In the genomic region with DNA sequence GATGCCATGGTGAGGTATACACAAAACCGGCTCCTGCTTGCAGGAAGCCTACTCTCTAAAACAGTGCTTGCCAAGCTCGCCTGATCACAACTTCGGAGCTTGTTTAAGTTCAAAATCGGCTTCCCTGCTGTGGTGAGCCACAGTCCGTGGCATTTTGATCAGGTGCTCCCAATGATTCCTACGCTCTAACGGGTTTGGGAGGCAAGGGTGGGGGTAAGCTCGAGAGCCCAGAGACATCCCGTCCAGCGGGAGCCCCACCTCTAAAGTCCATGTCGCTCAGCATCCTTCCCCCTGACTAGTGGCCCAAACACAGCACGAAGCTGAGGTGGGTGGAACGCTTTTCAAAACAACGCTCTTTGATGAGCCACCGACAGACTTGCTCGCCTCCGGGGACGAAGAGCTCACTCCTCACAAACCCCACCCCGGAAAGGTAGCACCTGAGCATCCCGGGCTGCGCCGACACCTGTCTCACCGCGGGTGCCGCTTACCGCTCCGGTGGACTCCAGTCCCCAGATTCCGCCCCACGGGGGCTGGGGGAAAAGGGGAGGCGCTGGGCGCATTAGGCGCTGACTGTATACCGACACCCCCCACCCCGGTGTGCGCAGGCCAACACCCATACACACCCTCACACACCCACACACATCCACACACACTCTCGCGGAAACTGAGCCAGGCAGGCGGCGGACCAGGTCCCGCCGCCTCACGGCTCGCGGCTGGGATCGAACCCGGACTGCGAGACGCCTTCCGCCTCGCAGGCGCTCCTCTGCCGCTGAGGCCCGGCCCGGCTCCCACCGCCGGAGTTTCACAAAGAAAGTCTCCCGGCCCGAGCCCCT, we compare ENCODE assay signal across 8 cellular contexts. TPM values are rescaled to one million over a fixed set of nuclear protein-coding genes. Genes with fewer than 3 reads are reported as not detected.
DNase-seq lines count a peak whose midpoint lies in the region; ATAC-seq, FAIRE-seq and TF ChIP-seq lines count a peak whose summit lies in the region.
"Not testable (repeated sequence)": the region's sequence is repeated elsewhere in the genome, so short reads cannot be mapped to it uniquely, and the experiment has no call there.

No MANE protein-coding gene starts in this region.

- peaks cover 13% of the 10 kb centered on the region for H4K20me1 ChIP-seq in Loucy (ENCODE audit: insufficient read depth, low read length, poor library complexity, severe bottlenecking)
- not testable (repeated sequence) for H4K20me1 ChIP-seq in fibroblast of lung (ENCODE audit: control insufficient read depth, extremely low read depth, insufficient read depth, low read length)

- not testable (repeated sequence) for H3K4me1 ChIP-seq in Loucy (ENCODE audit: insufficient read depth, low read length, poor library complexity, severe bottlenecking); adrenal gland (replicated peaks in 1 of 2); fibroblast of lung (ENCODE audit: control insufficient read depth, extremely low read depth, insufficient read depth, low read length); pancreas; thymus (ENCODE audit: control insufficient read depth, insufficient read depth, low read length)

- H3K4me3 ChIP-seq in Loucy (ENCODE audit: low read length, poor library complexity, severe bottlenecking), result peak overlapping the region; percentile 78
- peak overlapping the region in 3 of 4 donors; percentile 38 to 94 (median 60) for H3K4me3 ChIP-seq in adrenal gland
- peak overlapping the region; percentile 69 to 90 (median 79) for H3K4me3 ChIP-seq in fibroblast of lung (replicated peaks in 1 of 4; ENCODE audit: control extremely low read depth in 1 of 4, insufficient read depth in 1 of 4, low read depth in 3 of 4, low read length in 4 of 4)
- H3K4me3 ChIP-seq in pancreas, result peak overlapping the region; percentile 65 to 82 (median 72)
- peak overlapping the region; percentile 43 for H3K4me3 ChIP-seq in thymus (ENCODE audit: low read length)

- H3K79me2 ChIP-seq in Loucy (ENCODE audit: insufficient read depth, low read length); fibroblast of lung (ENCODE audit: control insufficient read depth, insufficient read depth, low read length): not testable (repeated sequence)

- TF ChIP-seq POLR2A in adrenal gland (IDR thresholded peaks at IDR 0.05), result not testable (repeated sequence)

- peaks cover 43% of the 10 kb centered on the region for H3K27me3 Mint-ChIP-seq in T-helper 17 cell

- H3K4me2 ChIP-seq in Loucy (ENCODE audit: low read depth, low read length, poor library complexity, severe bottlenecking) (peak overlapping the region; percentile 79), fibroblast of lung (ENCODE audit: extremely low read depth, insufficient read depth, low read length) (peak overlapping the region; percentile 54)

- H2AFZ ChIP-seq in Loucy (ENCODE audit: low read length) (peak overlapping the region; percentile 36), fibroblast of lung (ENCODE audit: low read length) (peak overlapping the region; percentile 87)

- intact Hi-C loops in adrenal gland (cut with DNase I); pancreas (cut with DNase I): not testable (repeated sequence)

- TF ChIP-seq CTCF in Loucy (conservative IDR thresholded peaks at IDR 0.05; ENCODE audit: low read length); adrenal gland (IDR thresholded peaks at IDR 0.05); fibroblast of lung (conservative IDR thresholded peaks at IDR 0.05 in 1 of 2, IDR thresholded peaks at IDR 0.05 in 1 of 2; ENCODE audit: low read depth in 1 of 2, low read length in 2 of 2); pancreas (IDR thresholded peaks at IDR 0.05): not testable (repeated sequence)

- H3F3A ChIP-seq in Loucy (ENCODE audit: low read depth), result not testable (repeated sequence)

- peaks cover 12% of the 10 kb centered on the region for H3K4me1 Mint-ChIP-seq in T-helper 17 cell

- FAIRE-seq in pancreas (lab: Jason Lieb, UNC), result not testable (repeated sequence)

- not testable (repeated sequence) for H3K36me3 Mint-ChIP-seq in T-helper 17 cell (ENCODE audit: low read depth)

- H3K36me3 ChIP-seq in Loucy (ENCODE audit: insufficient read depth, low read length); adrenal gland (replicated peaks in 1 of 2); fibroblast of lung (ENCODE audit: control insufficient read depth, insufficient read depth, low read length); pancreas; thymus (ENCODE audit: control insufficient read depth, insufficient read depth): not testable (repeated sequence)

- H3K27me3 ChIP-seq in Loucy (ENCODE audit: insufficient read depth, low read length, poor library complexity, severe bottlenecking) (peaks cover 46% of the 10 kb centered on the region), thymus (ENCODE audit: control insufficient read depth, insufficient read depth) (peaks cover 40% of the 10 kb centered on the region)
- H3K27me3 ChIP-seq in adrenal gland; fibroblast of lung (ENCODE audit: control insufficient read depth, insufficient read depth, low read length); pancreas: not testable (repeated sequence)

- H3K27ac ChIP-seq in adrenal gland (peak overlapping the region in 3 of 5 donors; percentile 62 to 82 (median 70)), fibroblast of lung (ENCODE audit: insufficient read depth, low read length) (peak overlapping the region; percentile 61)
- not testable (repeated sequence) for H3K27ac ChIP-seq in pancreas; thymus (ENCODE audit: low read depth)

- not testable (repeated sequence) for ATAC-seq in T-helper 17 cell, left lobe of liver
- peak in 2 of 4 donors; percentile 21 to 51 for ATAC-seq in pancreas

- H3K27ac Mint-ChIP-seq in T-helper 17 cell, result peak overlapping the region; percentile 61

- DNase-seq in COR-L47 (lab: John Stamatoyannopoulos, UW) (peak; percentile 29), T-helper 17 cell (peak in 1 of 3 donors; percentile 14), adrenal gland (peak; percentile 21 to 53 (median 38)), fibroblast of lung (ENCODE audit: low read depth in 2 of 2) (peak in 1 of 2 donors; percentile 2), left lobe of liver (ENCODE audit: low spot score) (peak; percentile 49), pancreas (peak; percentile 16 to 79 (median 46))

- peak overlapping the region; percentile 68 for H3K9ac ChIP-seq in Loucy (ENCODE audit: low read depth, low read length, poor library complexity, severe bottlenecking)
- peak overlapping the region; percentile 77 for H3K9ac ChIP-seq in fibroblast of lung (ENCODE audit: insufficient read depth, low read length)

- WGBS in adrenal gland, 4 donors, result 11 to 35% (median 17%) methylated on average over 10 to 58 of the region's 58 CpGs
- 10 to 16% methylated on average over 50 to 58 of the region's 58 CpGs for WGBS in pancreas, 2 donors
- 24% methylated on average over 58 of the region's 58 CpGs for WGBS in thymus

- peak overlapping the region; percentile 74 for H3K4me3 Mint-ChIP-seq in T-helper 17 cell

- not testable (repeated sequence) for H3K9me2 ChIP-seq in Loucy (replicated peaks; ENCODE audit: low read depth, low read length)

- not testable (repeated sequence) for H3K9me3 ChIP-seq in Loucy (ENCODE audit: insufficient read depth, low read depth, low read length); T-helper 17 cell (ENCODE audit: control insufficient read depth, low read length, poor library complexity, severe bottlenecking); adrenal gland (replicated peaks in 1 of 3); fibroblast of lung (ENCODE audit: control insufficient read depth, insufficient read depth, low read depth, low read length); pancreas; thymus (ENCODE audit: control insufficient read depth)

RNA-seq across cellular contexts. Expression of a gene that starts 0.6 kb away (rescaled TPM):
- total RNA-seq in T-helper 17 cell (1 to 10 TPM in 1 of 2 donors, under 1 TPM in 1; 0.40 to 1.9 TPM), adrenal gland (10 to 100 TPM; 26.1 to 75.6 (median 38.6) TPM), fibroblast of lung (22.9 and 31.4 TPM in 2 replicates), left lobe of liver (12.3 TPM), pancreas (10 to 100 TPM; 10.3 to 18.6 (median 12.4) TPM)
- polyA plus RNA-seq in adrenal gland (1 to 10 TPM; 3.4 to 9.6 (median 6.6) TPM), fibroblast of lung (8.2 and 8.6 TPM in 2 replicates), pancreas (1 to 10 TPM; 2.2 to 6.8 TPM), thymus (2.0 TPM)
- polyA plus RNA-seq in fibroblast of lung (2012), result 10.6 and 15.9 TPM in 2 replicates
- polyA minus RNA-seq in fibroblast of lung (ENCODE audit: low replicate concordance), result 66.5 and 103 TPM in 2 replicates
